Comparison of ENCODE assay signal across 4 cellular contexts in genomic region chr1:108433404-108433803, GRCh38. TPM values are rescaled to one million over a fixed set of nuclear protein-coding genes. Genes with fewer than 3 reads are reported as not detected.
"Had no signal": no experiment of that assay in that cellular context is flagged by ENCODE, and none has a peak within 500 bp of the region (broad histone marks: within the 10 kb centered on the region; RNA-seq: fewer than 3 reads in every experiment).

No MANE protein-coding gene starts in this region.

RNA-seq across cellular contexts. Expression of gene NBPF6, which starts 16.7 kb away (rescaled TPM):
- total RNA-seq: LHCN-M2, M059J, MCF 10A, NCI-H460 had no signal
